Comparison of ENCODE assay signal across 24 cellular contexts in genomic region chr3:189590223-189590622, GRCh38. TPM values are rescaled to one million over a fixed set of nuclear protein-coding genes. Genes with fewer than 3 reads are reported as not detected.
"Had no signal": no experiment of that assay in that cellular context is flagged by ENCODE, and none has a peak within 500 bp of the region (broad histone marks: within the 10 kb centered on the region; RNA-seq: fewer than 3 reads in every experiment).

No MANE protein-coding gene starts in this region.

- H3K9me3 ChIP-seq: SK-N-SH had no signal

- DNase-seq: IMR-90, Karpas-422, KG1, MG63, NCI-H1092, NCI-H1105 treated with DMSO at 0.1 percent for 48 hours, NCI-H1417 treated with DMSO at 0.1 percent for 48 hours, NCI-H146, NCI-H1694 treated with DMSO at 0.1 percent for 48 hours, NCI-H1930, NCI-H2081, NCI-H2107, NCI-H345, NCI-H524, NCI-H526 treated with DMSO at 0.1 percent for 48 hours, NCI-H774, RPMI8226, SHP77, SK-N-SH, SW 1271 had no signal

- H3K9ac ChIP-seq: SK-N-SH had no signal

- H3K36me3 ChIP-seq: MG63 had no signal

- H3K27me3 ChIP-seq: MG63 had no signal

- ATAC-seq: HepG2 had no signal

- H3K4me3 ChIP-seq: MG63 had no signal

- FAIRE-seq: HepG2, RCC 7860 had no signal

- H3K4me2 ChIP-seq: SK-N-SH had no signal

RNA-seq across cellular contexts. Expression of gene TP63, which starts 41.0 kb away (rescaled TPM):
- total RNA-seq: HepG2, IMR-90, NCI-H460, SK-MEL-5 had no signal
- polyA plus RNA-seq: HepG2, IMR-90, SK-N-SH had no signal
